Comparison of ENCODE assay signal across 1 cellular context in genomic region chr3:172357850-172358754, GRCh38.
TF ChIP-seq lines count a peak whose summit lies in the region.

No MANE protein-coding gene starts in this region.

TF ChIP-seq in K562, 482 proteins besides CTCF, POLR2A, EP300 and RAD21 (continued from another document):
- TF ChIP-seq RREB1 (CRISPR knock-in tag; IDR thresholded peaks at IDR 0.05) (no peak), ZNF76 (CRISPR knock-in tag; IDR thresholded peaks at IDR 0.05; ENCODE audit: borderline replicate concordance) (no peak), ZFX (CRISPR knock-in tag; IDR thresholded peaks at IDR 0.05) (no peak), HDAC2 (IDR thresholded peaks at IDR 0.05) (no peak), YY1 (IDR thresholded peaks at IDR 0.05; ENCODE audit: borderline replicate concordance in 1 of 3, control insufficient read depth in 1 of 3, extremely low read depth in 1 of 3, insufficient read depth in 3 of 3, insufficient read length in 1 of 3, insufficient replicate concordance in 2 of 3, low read depth in 1 of 3, low read length in 2 of 3) (no peak), HNRNPL (IDR thresholded peaks at IDR 0.05; ENCODE audit: low read depth, low read length) (no peak), ZBTB5 (IDR thresholded peaks at IDR 0.05) (no peak), RB1 (IDR thresholded peaks at IDR 0.05; ENCODE audit: low read depth) (no peak)
